Comparison of ENCODE assay signal across 3 cellular contexts in the genomic region with DNA sequence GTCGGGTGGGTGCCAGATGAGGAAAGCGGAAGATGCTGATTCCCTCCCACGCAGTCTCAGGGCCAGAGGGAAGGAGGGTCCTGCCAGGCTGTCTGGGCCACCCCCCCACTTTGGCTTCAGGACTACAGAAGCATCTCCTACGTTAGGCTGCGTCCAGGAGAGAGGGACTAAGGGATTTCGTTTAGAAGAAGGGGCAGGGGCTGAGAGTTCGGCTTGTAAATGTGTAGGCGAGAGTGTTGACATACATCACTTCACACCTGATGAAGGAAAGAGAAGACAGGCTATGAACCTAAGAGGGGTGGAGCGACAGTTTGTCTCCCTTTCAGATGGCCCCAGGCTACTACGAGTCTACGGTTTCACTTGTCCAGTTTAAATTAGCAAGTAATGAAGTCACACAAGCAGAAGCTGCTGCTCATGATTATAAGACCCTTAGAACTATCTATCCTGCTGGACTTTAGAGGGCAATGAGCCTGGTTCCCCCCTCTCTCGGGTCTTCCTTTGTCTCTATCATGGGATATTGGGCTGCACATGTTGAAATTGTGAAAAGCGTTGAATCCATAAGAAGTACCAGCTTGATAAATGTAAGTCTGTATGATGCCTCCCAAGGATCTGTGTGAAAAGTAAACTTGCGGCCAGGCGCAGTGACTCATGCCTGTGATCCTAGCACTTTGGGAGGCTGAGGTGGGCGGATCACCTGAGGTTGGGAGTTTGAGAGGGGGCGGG.
TF ChIP-seq lines count a peak whose summit lies in the region.

No MANE protein-coding gene starts in this region.

TF ChIP-seq in HEK293T, 16 proteins besides CTCF, POLR2A, EP300 and RAD21 (continued from another document):
- TF ChIP-seq, protein P1, sequence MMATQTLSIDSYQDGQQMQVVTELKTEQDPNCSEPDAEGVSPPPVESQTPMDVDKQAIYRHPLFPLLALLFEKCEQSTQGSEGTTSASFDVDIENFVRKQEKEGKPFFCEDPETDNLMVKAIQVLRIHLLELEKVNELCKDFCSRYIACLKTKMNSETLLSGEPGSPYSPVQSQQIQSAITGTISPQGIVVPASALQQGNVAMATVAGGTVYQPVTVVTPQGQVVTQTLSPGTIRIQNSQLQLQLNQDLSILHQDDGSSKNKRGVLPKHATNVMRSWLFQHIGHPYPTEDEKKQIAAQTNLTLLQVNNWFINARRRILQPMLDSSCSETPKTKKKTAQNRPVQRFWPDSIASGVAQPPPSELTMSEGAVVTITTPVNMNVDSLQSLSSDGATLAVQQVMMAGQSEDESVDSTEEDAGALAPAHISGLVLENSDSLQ (IDR thresholded peaks at IDR 0.05): peak; percentile 52
- no peak for TF ChIP-seq ZNF384 (IDR thresholded peaks at IDR 0.05)
- TF ChIP-seq FOXK2 (IDR thresholded peaks at IDR 0.05): no peak
- TF ChIP-seq BHLHE40 (IDR thresholded peaks at IDR 0.05; ENCODE audit: borderline replicate concordance): no peak

TF ChIP-seq in K562, 482 proteins besides CTCF, POLR2A, EP300 and RAD21 (continued from another document):
- TF ChIP-seq ZNF76 (CRISPR knock-in tag; IDR thresholded peaks at IDR 0.05; ENCODE audit: borderline replicate concordance) (no peak), EGR1 (conservative IDR thresholded peaks at IDR 0.05) (peak; percentile 85), POLR2H (tag; IDR thresholded peaks at IDR 0.05; ENCODE audit: low read depth) (no peak), CTBP1 (IDR thresholded peaks at IDR 0.05; ENCODE audit: borderline replicate concordance) (peak; percentile 19; the same call in 1 of the 2 replicates), ZNF316 (IDR thresholded peaks at IDR 0.05) (no peak), JUND (IDR thresholded peaks at IDR 0.05; ENCODE audit: borderline replicate concordance, low read depth, low read length) (0 out of 2 replicates have a peak, but pooled peaks have one; percentile 38), JUND (tag; IDR thresholded peaks at IDR 0.05; ENCODE audit: borderline replicate concordance, low read depth, low read length) (no peak), SRF (CRISPR knock-in tag; IDR thresholded peaks at IDR 0.05) (no peak), FOXA1 (IDR thresholded peaks at IDR 0.05; ENCODE audit: borderline replicate concordance) (no peak), MEIS2 (IDR thresholded peaks at IDR 0.05; ENCODE audit: partially characterized antibody) (peak; percentile 73), MTA1 (IDR thresholded peaks at IDR 0.05; ENCODE audit: borderline replicate concordance) (no peak)
- TF ChIP-seq, protein P2, sequence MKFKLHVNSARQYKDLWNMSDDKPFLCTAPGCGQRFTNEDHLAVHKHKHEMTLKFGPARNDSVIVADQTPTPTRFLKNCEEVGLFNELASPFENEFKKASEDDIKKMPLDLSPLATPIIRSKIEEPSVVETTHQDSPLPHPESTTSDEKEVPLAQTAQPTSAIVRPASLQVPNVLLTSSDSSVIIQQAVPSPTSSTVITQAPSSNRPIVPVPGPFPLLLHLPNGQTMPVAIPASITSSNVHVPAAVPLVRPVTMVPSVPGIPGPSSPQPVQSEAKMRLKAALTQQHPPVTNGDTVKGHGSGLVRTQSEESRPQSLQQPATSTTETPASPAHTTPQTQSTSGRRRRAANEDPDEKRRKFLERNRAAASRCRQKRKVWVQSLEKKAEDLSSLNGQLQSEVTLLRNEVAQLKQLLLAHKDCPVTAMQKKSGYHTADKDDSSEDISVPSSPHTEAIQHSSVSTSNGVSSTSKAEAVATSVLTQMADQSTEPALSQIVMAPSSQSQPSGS (CRISPR knock-in tag; IDR thresholded peaks at IDR 0.05): no peak
- TF ChIP-seq, protein P3, sequence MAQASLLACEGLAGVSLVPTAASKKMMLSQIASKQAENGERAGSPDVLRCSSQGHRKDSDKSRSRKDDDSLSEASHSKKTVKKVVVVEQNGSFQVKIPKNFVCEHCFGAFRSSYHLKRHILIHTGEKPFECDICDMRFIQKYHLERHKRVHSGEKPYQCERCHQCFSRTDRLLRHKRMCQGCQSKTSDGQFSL (CRISPR knock-in tag; IDR thresholded peaks at IDR 0.05): peak; percentile 53; the same call in 1 of the 2 replicates
- TF ChIP-seq, protein P3 (tag; IDR thresholded peaks at IDR 0.05): no peak
- TF ChIP-seq, protein P4, sequence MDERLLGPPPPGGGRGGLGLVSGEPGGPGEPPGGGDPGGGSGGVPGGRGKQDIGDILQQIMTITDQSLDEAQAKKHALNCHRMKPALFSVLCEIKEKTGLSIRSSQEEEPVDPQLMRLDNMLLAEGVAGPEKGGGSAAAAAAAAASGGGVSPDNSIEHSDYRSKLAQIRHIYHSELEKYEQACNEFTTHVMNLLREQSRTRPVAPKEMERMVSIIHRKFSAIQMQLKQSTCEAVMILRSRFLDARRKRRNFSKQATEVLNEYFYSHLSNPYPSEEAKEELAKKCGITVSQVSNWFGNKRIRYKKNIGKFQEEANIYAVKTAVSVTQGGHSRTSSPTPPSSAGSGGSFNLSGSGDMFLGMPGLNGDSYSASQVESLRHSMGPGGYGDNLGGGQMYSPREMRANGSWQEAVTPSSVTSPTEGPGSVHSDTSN (CRISPR knock-in tag; IDR thresholded peaks at IDR 0.05; ENCODE audit: low read depth): no peak
- TF ChIP-seq, protein P4 (tag; conservative IDR thresholded peaks at IDR 0.05; ENCODE audit: low read depth): peak; percentile 59
TF ChIP-seq in K562: peak in this region for 6.

TF ChIP-seq in GM23338, 12 proteins besides CTCF, POLR2A, EP300 and RAD21 (continued from another document):
- TF ChIP-seq ZNF331 (CRISPR knock-in tag; IDR thresholded peaks at IDR 0.05; ENCODE audit: low read depth): no peak
- TF ChIP-seq EZH2phosphoT487 (IDR thresholded peaks at IDR 0.05; ENCODE audit: unreplicated experiment): no peak
- TF ChIP-seq, protein P5, sequence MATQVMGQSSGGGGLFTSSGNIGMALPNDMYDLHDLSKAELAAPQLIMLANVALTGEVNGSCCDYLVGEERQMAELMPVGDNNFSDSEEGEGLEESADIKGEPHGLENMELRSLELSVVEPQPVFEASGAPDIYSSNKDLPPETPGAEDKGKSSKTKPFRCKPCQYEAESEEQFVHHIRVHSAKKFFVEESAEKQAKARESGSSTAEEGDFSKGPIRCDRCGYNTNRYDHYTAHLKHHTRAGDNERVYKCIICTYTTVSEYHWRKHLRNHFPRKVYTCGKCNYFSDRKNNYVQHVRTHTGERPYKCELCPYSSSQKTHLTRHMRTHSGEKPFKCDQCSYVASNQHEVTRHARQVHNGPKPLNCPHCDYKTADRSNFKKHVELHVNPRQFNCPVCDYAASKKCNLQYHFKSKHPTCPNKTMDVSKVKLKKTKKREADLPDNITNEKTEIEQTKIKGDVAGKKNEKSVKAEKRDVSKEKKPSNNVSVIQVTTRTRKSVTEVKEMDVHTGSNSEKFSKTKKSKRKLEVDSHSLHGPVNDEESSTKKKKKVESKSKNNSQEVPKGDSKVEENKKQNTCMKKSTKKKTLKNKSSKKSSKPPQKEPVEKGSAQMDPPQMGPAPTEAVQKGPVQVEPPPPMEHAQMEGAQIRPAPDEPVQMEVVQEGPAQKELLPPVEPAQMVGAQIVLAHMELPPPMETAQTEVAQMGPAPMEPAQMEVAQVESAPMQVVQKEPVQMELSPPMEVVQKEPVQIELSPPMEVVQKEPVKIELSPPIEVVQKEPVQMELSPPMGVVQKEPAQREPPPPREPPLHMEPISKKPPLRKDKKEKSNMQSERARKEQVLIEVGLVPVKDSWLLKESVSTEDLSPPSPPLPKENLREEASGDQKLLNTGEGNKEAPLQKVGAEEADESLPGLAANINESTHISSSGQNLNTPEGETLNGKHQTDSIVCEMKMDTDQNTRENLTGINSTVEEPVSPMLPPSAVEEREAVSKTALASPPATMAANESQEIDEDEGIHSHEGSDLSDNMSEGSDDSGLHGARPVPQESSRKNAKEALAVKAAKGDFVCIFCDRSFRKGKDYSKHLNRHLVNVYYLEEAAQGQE (IDR thresholded peaks at IDR 0.05; ENCODE audit: unreplicated experiment): no peak
- no peak for TF ChIP-seq CREB1 (CRISPR knock-in tag; IDR thresholded peaks at IDR 0.05; ENCODE audit: low read depth)
- TF ChIP-seq POLR2AphosphoS5 (IDR thresholded peaks at IDR 0.05; ENCODE audit: low read depth): no peak
- TF ChIP-seq STAT1 (IDR thresholded peaks at IDR 0.05; ENCODE audit: unreplicated experiment): no peak
- TF ChIP-seq, protein P6, sequence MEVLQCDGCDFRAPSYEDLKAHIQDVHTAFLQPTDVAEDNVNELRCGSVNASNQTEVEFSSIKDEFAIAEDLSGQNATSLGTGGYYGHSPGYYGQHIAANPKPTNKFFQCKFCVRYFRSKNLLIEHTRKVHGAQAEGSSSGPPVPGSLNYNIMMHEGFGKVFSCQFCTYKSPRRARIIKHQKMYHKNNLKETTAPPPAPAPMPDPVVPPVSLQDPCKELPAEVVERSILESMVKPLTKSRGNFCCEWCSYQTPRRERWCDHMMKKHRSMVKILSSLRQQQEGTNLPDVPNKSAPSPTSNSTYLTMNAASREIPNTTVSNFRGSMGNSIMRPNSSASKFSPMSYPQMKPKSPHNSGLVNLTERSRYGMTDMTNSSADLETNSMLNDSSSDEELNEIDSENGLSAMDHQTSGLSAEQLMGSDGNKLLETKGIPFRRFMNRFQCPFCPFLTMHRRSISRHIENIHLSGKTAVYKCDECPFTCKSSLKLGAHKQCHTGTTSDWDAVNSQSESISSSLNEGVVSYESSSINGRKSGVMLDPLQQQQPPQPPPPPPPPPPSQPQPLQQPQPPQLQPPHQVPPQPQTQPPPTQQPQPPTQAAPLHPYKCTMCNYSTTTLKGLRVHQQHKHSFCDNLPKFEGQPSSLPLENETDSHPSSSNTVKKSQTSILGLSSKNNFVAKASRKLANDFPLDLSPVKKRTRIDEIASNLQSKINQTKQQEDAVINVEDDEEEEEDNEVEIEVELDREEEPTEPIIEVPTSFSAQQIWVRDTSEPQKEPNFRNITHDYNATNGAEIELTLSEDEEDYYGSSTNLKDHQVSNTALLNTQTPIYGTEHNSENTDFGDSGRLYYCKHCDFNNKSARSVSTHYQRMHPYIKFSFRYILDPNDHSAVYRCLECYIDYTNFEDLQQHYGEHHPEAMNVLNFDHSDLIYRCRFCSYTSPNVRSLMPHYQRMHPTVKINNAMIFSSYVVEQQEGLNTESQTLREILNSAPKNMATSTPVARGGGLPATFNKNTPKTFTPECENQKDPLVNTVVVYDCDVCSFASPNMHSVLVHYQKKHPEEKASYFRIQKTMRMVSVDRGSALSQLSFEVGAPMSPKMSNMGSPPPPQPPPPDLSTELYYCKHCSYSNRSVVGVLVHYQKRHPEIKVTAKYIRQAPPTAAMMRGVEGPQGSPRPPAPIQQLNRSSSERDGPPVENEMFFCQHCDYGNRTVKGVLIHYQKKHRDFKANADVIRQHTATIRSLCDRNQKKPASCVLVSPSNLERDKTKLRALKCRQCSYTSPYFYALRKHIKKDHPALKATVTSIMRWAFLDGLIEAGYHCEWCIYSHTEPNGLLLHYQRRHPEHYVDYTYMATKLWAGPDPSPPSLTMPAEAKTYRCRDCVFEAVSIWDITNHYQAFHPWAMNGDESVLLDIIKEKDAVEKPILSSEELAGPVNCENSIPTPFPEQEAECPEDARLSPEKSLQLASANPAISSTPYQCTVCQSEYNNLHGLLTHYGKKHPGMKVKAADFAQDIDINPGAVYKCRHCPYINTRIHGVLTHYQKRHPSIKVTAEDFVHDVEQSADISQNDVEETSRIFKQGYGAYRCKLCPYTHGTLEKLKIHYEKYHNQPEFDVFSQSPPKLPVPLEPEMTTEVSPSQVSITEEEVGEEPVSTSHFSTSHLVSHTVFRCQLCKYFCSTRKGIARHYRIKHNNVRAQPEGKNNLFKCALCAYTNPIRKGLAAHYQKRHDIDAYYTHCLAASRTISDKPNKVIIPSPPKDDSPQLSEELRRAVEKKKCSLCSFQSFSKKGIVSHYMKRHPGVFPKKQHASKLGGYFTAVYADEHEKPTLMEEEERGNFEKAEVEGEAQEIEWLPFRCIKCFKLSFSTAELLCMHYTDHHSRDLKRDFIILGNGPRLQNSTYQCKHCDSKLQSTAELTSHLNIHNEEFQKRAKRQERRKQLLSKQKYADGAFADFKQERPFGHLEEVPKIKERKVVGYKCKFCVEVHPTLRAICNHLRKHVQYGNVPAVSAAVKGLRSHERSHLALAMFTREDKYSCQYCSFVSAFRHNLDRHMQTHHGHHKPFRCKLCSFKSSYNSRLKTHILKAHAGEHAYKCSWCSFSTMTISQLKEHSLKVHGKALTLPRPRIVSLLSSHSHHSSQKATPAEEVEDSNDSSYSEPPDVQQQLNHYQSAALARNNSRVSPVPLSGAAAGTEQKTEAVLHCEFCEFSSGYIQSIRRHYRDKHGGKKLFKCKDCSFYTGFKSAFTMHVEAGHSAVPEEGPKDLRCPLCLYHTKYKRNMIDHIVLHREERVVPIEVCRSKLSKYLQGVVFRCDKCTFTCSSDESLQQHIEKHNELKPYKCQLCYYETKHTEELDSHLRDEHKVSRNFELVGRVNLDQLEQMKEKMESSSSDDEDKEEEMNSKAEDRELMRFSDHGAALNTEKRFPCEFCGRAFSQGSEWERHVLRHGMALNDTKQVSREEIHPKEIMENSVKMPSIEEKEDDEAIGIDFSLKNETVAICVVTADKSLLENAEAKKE (CRISPR knock-in tag; IDR thresholded peaks at IDR 0.05): no peak
- TF ChIP-seq, protein P7, sequence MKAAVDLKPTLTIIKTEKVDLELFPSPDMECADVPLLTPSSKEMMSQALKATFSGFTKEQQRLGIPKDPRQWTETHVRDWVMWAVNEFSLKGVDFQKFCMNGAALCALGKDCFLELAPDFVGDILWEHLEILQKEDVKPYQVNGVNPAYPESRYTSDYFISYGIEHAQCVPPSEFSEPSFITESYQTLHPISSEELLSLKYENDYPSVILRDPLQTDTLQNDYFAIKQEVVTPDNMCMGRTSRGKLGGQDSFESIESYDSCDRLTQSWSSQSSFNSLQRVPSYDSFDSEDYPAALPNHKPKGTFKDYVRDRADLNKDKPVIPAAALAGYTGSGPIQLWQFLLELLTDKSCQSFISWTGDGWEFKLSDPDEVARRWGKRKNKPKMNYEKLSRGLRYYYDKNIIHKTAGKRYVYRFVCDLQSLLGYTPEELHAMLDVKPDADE (IDR thresholded peaks at IDR 0.05): no peak
- no peak for TF ChIP-seq EZH2 (IDR thresholded peaks at IDR 0.05; ENCODE audit: low read depth, unreplicated experiment)
- no peak for TF ChIP-seq JUNB (IDR thresholded peaks at IDR 0.05; ENCODE audit: unreplicated experiment)
